8 cellular contexts compared by ENCODE assay signal in the genomic region with DNA sequence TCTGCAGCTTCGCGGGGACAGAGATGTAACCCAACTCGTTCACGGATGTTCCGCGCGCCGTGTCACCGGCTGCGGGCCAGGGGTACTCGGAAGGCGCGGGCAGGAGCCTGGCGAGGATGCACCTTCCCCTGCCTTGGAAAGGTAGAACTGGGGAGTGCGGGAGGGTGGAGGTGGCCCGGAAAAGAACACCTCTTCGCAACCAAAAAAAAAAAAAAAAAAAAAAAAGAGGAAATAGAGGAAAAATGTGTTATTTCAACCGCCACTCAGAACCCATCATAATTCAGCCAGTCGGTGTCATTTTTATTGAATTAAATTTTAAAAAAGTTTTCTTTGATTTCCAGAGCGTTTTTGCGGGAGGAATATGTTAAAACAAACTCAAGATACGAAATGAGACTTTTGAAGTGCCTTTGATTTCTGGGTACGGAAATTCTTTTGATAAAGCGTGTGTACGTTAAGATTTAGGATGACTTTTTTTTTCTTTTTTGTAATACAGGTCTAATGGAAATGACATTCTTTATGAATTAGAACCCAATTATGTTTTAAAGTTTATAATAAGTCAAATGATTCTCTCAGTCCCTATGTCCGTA. TPM values are rescaled to one million over a fixed set of nuclear protein-coding genes. Genes with fewer than 3 reads are reported as not detected.
DNase-seq lines count a peak whose midpoint lies in the region; ATAC-seq and FAIRE-seq lines count a peak whose summit lies in the region.

No MANE protein-coding gene starts in this region.

- peaks cover 41% of the 10 kb centered on the region for H3K4me1 Mint-ChIP-seq in activated CD4-positive, alpha-beta T cell treated with anti-CD3 and anti-CD28 coated beads, Interleukin-2, amount 10 ng/mL, durations not matched to agents 24 days and 14 days
- peaks cover 41% of the 10 kb centered on the region for H3K4me1 Mint-ChIP-seq in activated T-helper 2 cell treated with anti-CD3 and anti-CD28 coated beads, Interferon-gamma antibody, Interleukin-2, Interleukin-4, amounts not matched to agents 10 μg/mL and 5 μg/mL and 100 μg/mL, durations not matched to agents 14 hours and 24 hours and 36 hours (ENCODE audit: low read depth)

- H3K27ac Mint-ChIP-seq in activated CD4-positive, alpha-beta T cell treated with anti-CD3 and anti-CD28 coated beads, Interleukin-2, amount 10 ng/mL, durations not matched to agents 24 days and 14 days, result peak overlapping the region; percentile 94
- H3K27ac Mint-ChIP-seq in activated T-helper 2 cell treated with anti-CD3 and anti-CD28 coated beads, Interferon-gamma antibody, Interleukin-2, Interleukin-4, amounts not matched to agents 10 μg/mL and 5 μg/mL and 100 μg/mL, durations not matched to agents 14 hours and 24 hours and 36 hours, result peak overlapping the region; percentile 93

- peaks cover 51% of the 10 kb centered on the region for H3K36me3 Mint-ChIP-seq in activated CD4-positive, alpha-beta T cell treated with anti-CD3 and anti-CD28 coated beads, Interleukin-2, amount 10 ng/mL, durations not matched to agents 24 days and 14 days (ENCODE audit: low read depth)
- peaks cover 60% of the 10 kb centered on the region for H3K36me3 Mint-ChIP-seq in activated T-helper 2 cell treated with anti-CD3 and anti-CD28 coated beads, Interferon-gamma antibody, Interleukin-2, Interleukin-4, amounts not matched to agents 10 μg/mL and 5 μg/mL and 100 μg/mL, durations not matched to agents 14 hours and 24 hours and 36 hours (ENCODE audit: low read depth)

- H3K9me3 Mint-ChIP-seq in activated CD4-positive, alpha-beta T cell treated with anti-CD3 and anti-CD28 coated beads, Interleukin-2, amount 10 ng/mL, durations not matched to agents 24 days and 14 days, result no peaks in the 10 kb centered on the region
- H3K9me3 Mint-ChIP-seq in activated T-helper 2 cell treated with anti-CD3 and anti-CD28 coated beads, Interferon-gamma antibody, Interleukin-2, Interleukin-4, amounts not matched to agents 10 μg/mL and 5 μg/mL and 100 μg/mL, durations not matched to agents 14 hours and 24 hours and 36 hours, result no peaks in the 10 kb centered on the region

- ATAC-seq in HG02678 (IDR thresholded peaks at IDR 0.05; ENCODE audit: unreplicated experiment), result no peak

- peak; percentile 24 for FAIRE-seq in islet of Langerhans (lab: Jason Lieb, UNC)

- H3K27ac ChIP-seq in temporal lobe (ENCODE audit: low read depth, low read length), result peak overlapping the region; percentile 92

- H3K4me3 Mint-ChIP-seq in activated CD4-positive, alpha-beta T cell treated with anti-CD3 and anti-CD28 coated beads, Interleukin-2, amount 10 ng/mL, durations not matched to agents 24 days and 14 days, result peak overlapping the region; percentile 85
- peak overlapping the region; percentile 88 for H3K4me3 Mint-ChIP-seq in activated T-helper 2 cell treated with anti-CD3 and anti-CD28 coated beads, Interferon-gamma antibody, Interleukin-2, Interleukin-4, amounts not matched to agents 10 μg/mL and 5 μg/mL and 100 μg/mL, durations not matched to agents 14 hours and 24 hours and 36 hours (ENCODE audit: low read depth)

- no peak for DNase-seq in activated CD4-positive, alpha-beta T cell treated with anti-CD3 and anti-CD28 coated beads, Interleukin-2, amount 10 ng/mL, durations not matched to agents 24 days and 14 days
- DNase-seq in activated CD4-positive, alpha-beta T cell treated with anti-CD3 and anti-CD28 coated beads for 48 hours, result no peak
- DNase-seq in activated T-helper 2 cell treated with anti-CD3 and anti-CD28 coated beads, Interferon-gamma antibody, Interleukin-2, Interleukin-4, amounts not matched to agents 10 μg/mL and 5 μg/mL and 100 μg/mL, durations not matched to agents 14 hours and 24 hours and 36 hours (ENCODE audit: low spot score), result no peak
- DNase-seq in NCI-H1436 treated with DMSO at 0.1 percent for 48 hours (lab: John Stamatoyannopoulos, UW) (no peak), NCI-H1048 (lab: John Stamatoyannopoulos, UW) (no peak)

- peaks cover 3% of the 10 kb centered on the region for H3K27me3 Mint-ChIP-seq in activated CD4-positive, alpha-beta T cell treated with anti-CD3 and anti-CD28 coated beads, Interleukin-2, amount 10 ng/mL, durations not matched to agents 24 days and 14 days
- no peaks in the 10 kb centered on the region for H3K27me3 Mint-ChIP-seq in activated T-helper 2 cell treated with anti-CD3 and anti-CD28 coated beads, Interferon-gamma antibody, Interleukin-2, Interleukin-4, amounts not matched to agents 10 μg/mL and 5 μg/mL and 100 μg/mL, durations not matched to agents 14 hours and 24 hours and 36 hours (ENCODE audit: low read depth)

- intact Hi-C loops in activated CD4-positive, alpha-beta T cell treated with anti-CD3 and anti-CD28 coated beads, Interleukin-2, amount 10 ng/mL, durations not matched to agents 24 days and 14 days (cut with micrococcal nuclease), result loop anchor here (1.0 to 5.0 kb wide), 7 partner anchors 9 to 369 kb away; partner anchors contain the start of genes BORCS5, CDKN1B, DDX47 and GPR19
- intact Hi-C loops in activated T-helper 2 cell treated with anti-CD3 and anti-CD28 coated beads, Interferon-gamma antibody, Interleukin-2, Interleukin-4, amounts not matched to agents 10 μg/mL and 5 μg/mL and 100 μg/mL, durations not matched to agents 14 hours and 24 hours and 36 hours (cut with micrococcal nuclease), result loop anchor here (1.0 to 5.0 kb wide), 8 partner anchors 9 to 369 kb away; partner anchors contain the start of genes APOLD1, BORCS5, CDKN1B and CREBL2

RNA-seq across cellular contexts. Expression of gene CDKN1B, which starts 8.9 kb away (rescaled TPM):
- total RNA-seq in activated CD4-positive, alpha-beta T cell treated with anti-CD3 and anti-CD28 coated beads, Interleukin-2, amount 10 ng/mL, durations not matched to agents 24 days and 14 days, result 47.4 and 48.5 TPM in 2 replicates
- 49.0 and 53.4 TPM in 2 replicates for total RNA-seq in activated T-helper 2 cell treated with anti-CD3 and anti-CD28 coated beads, Interferon-gamma antibody, Interleukin-2, Interleukin-4, amounts not matched to agents 10 μg/mL and 5 μg/mL and 100 μg/mL, durations not matched to agents 14 hours and 24 hours and 36 hours
- 107 TPM for total RNA-seq in temporal lobe

RNA-seq across cellular contexts. Expression of gene GPR19, which starts 30.1 kb away (rescaled TPM):
- total RNA-seq in activated CD4-positive, alpha-beta T cell treated with anti-CD3 and anti-CD28 coated beads, Interleukin-2, amount 10 ng/mL, durations not matched to agents 24 days and 14 days, result 9.4 and 12.1 TPM in 2 replicates
- total RNA-seq in activated T-helper 2 cell treated with anti-CD3 and anti-CD28 coated beads, Interferon-gamma antibody, Interleukin-2, Interleukin-4, amounts not matched to agents 10 μg/mL and 5 μg/mL and 100 μg/mL, durations not matched to agents 14 hours and 24 hours and 36 hours, result 8.9 and 12.2 TPM in 2 replicates
- 17.0 TPM for total RNA-seq in temporal lobe

RNA-seq across cellular contexts. Expression of gene APOLD1, which starts 59.4 kb away (rescaled TPM):
- 4.1 and 5.2 TPM in 2 replicates for total RNA-seq in activated CD4-positive, alpha-beta T cell treated with anti-CD3 and anti-CD28 coated beads, Interleukin-2, amount 10 ng/mL, durations not matched to agents 24 days and 14 days
- total RNA-seq in activated T-helper 2 cell treated with anti-CD3 and anti-CD28 coated beads, Interferon-gamma antibody, Interleukin-2, Interleukin-4, amounts not matched to agents 10 μg/mL and 5 μg/mL and 100 μg/mL, durations not matched to agents 14 hours and 24 hours and 36 hours, result 5.3 and 6.0 TPM in 2 replicates
- total RNA-seq in temporal lobe, result 31.2 TPM
